Comparison of ENCODE assay signal across 10 cellular contexts in the genomic region with DNA sequence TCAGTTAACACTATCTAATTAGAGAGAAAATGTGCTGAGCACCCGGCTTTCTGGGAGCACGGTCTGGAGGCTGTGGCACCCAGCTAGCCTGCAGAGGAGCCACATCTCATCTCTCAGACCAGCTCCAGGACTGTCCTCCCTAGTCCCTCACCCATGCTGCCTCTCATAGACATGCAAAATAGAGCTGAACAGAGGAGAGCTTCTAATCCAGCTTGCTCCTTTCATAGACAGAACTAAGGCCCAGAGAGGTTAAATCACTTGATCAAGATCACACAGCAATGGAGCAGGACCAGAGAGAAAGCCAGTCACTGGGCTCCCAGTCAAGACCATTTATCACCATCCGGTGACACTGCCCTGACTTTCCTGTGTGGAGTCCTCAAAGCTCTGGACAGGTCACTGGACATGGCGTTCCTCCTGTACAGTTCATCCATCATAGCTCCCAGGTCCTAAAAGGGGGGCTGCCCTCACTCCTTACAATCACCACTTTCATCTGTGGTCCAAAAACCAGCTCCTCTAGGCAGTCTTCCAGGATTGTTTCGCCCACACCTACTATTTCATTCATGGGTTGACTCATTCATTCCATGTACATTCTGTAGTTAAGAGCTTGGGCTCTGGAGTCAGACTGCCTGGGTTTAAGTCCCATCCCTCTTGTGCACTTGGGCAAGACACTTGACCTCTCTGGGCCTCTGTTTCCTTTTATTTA. TPM values are rescaled to one million over a fixed set of nuclear protein-coding genes. Genes with fewer than 3 reads are reported as not detected.
DNase-seq lines count a peak whose midpoint lies in the region; ATAC-seq, FAIRE-seq and TF ChIP-seq lines count a peak whose summit lies in the region.
"Had no signal": no experiment of that assay in that cellular context is flagged by ENCODE, and none has a peak within 500 bp of the region (broad histone marks: within the 10 kb centered on the region; RNA-seq: fewer than 3 reads in every experiment).

No MANE protein-coding gene starts in this region.

- H3K4me3 ChIP-seq in BJ (ENCODE audit: low read depth, low read length) (no peak overlapping the region), Loucy (ENCODE audit: low read length, poor library complexity, severe bottlenecking) (peak overlapping the region; percentile 71), bronchial epithelial cell (ENCODE audit: low read depth, low read length) (no peak overlapping the region), mesenchymal stem cell (ENCODE audit: insufficient read depth in 1 of 2, low read depth in 1 of 2, low read length in 2 of 2) (peak overlapping the region in 1 of 2 experiments; percentile 52)
- H3K4me3 ChIP-seq: adrenal gland had no signal

- H3K4me1 ChIP-seq in Loucy (ENCODE audit: insufficient read depth, low read length, poor library complexity, severe bottlenecking) = peaks cover 6% of the 10 kb centered on the region
- peaks cover 22% of the 10 kb centered on the region for H3K4me1 ChIP-seq in mesenchymal stem cell (ENCODE audit: control insufficient read depth, insufficient read depth, low read depth, low read length)

- peak overlapping the region; percentile 90 for H3K4me2 ChIP-seq in Loucy (ENCODE audit: low read depth, low read length, poor library complexity, severe bottlenecking)
- H3K4me2 ChIP-seq in mesenchymal stem cell (ENCODE audit: low read length, poor library complexity, severe bottlenecking) = no peak overlapping the region

- no peak overlapping the region for H2AK5ac ChIP-seq in mesenchymal stem cell (ENCODE audit: low read length, severe bottlenecking)

- peak overlapping the region; percentile 27 for H2BK120ac ChIP-seq in mesenchymal stem cell (ENCODE audit: low read depth, low read length)

- 16% methylated on average over 5 of the region's 5 CpGs for WGBS in mesenchymal stem cell

- H3K9ac ChIP-seq in Loucy (ENCODE audit: low read depth, low read length, poor library complexity, severe bottlenecking) = peak overlapping the region; percentile 42
- H3K9ac ChIP-seq in mesenchymal stem cell (ENCODE audit: low read length) = peak overlapping the region; percentile 42

- H3K36me3 ChIP-seq in BJ (ENCODE audit: control insufficient read depth, insufficient read depth, low read length) = peaks cover 4% of the 10 kb centered on the region
- peaks cover 15% of the 10 kb centered on the region; the same call in 1 of the 2 replicates for H3K36me3 ChIP-seq in Loucy (ENCODE audit: insufficient read depth, low read length)
- peaks cover 3% of the 10 kb centered on the region for H3K36me3 ChIP-seq in bronchial epithelial cell (ENCODE audit: control insufficient read depth, insufficient read depth, low read length)
- peaks cover 21 to 26% of the 10 kb centered on the region in 2 experiments for H3K36me3 ChIP-seq in mesenchymal stem cell (ENCODE audit: control insufficient read depth in 1 of 2, insufficient read depth in 2 of 2, low read depth in 1 of 2, low read length in 2 of 2)

- peak overlapping the region in 1 of 2 experiments; percentile 18 for H2BK12ac ChIP-seq in mesenchymal stem cell (ENCODE audit: low read length in 2 of 2)

- H3K9me2 ChIP-seq in Loucy (replicated peaks; ENCODE audit: low read depth, low read length) = no peaks in the 10 kb centered on the region

- H3K79me2 ChIP-seq in Loucy (ENCODE audit: insufficient read depth, low read length) = no peaks in the 10 kb centered on the region

- no peaks in the 10 kb centered on the region for H3F3A ChIP-seq in Loucy (ENCODE audit: low read depth)

- H4K91ac ChIP-seq in mesenchymal stem cell (ENCODE audit: low read length) = peak overlapping the region; percentile 59

- POLR2A ChIA-PET in BJ (lab: Charles Lee) = interaction anchor here (0.5 to 0.6 kb wide), 2 partner anchors 12 to 113 kb away, joined by 3 to 4 read pairs; no protein-coding TSS in a partner anchor

- H3K27me3 ChIP-seq in BJ (ENCODE audit: control insufficient read depth, insufficient read depth, low read length) (0 out of 2 replicates have a peak, but pooled peaks cover 2% of the 10 kb centered on the region), Loucy (ENCODE audit: insufficient read depth, low read length, poor library complexity, severe bottlenecking) (no peaks in the 10 kb centered on the region), bronchial epithelial cell (ENCODE audit: control insufficient read depth, insufficient read depth, low read length) (no peaks in the 10 kb centered on the region), mesenchymal stem cell (ENCODE audit: control insufficient read depth in 1 of 2, insufficient read depth in 1 of 2, low read length in 2 of 2) (no peaks in the 10 kb centered on the region)
- H3K27me3 ChIP-seq: adrenal gland had no signal

- CTCF ChIA-PET in BJ (lab: Yijun Ruan, JAX) = interaction anchor here (0.6 to 8.7 kb wide), 40 partner anchors 8 to 302 kb away, joined by 3 to 111 read pairs (median 6); a partner anchor contains a TSS

- peak overlapping the region; percentile 57 for H4K8ac ChIP-seq in mesenchymal stem cell (ENCODE audit: low read length)

- H2BK5ac ChIP-seq in mesenchymal stem cell (ENCODE audit: low read depth, low read length, poor library complexity, severe bottlenecking) = no peak overlapping the region

- no peak overlapping the region for H3K23ac ChIP-seq in mesenchymal stem cell (ENCODE audit: low read length in 2 of 2)

- peaks cover 9% of the 10 kb centered on the region for H3K79me1 ChIP-seq in mesenchymal stem cell (replicated peaks; ENCODE audit: low read length, poor library complexity, severe bottlenecking)

- H4K20me1 ChIP-seq in Loucy (ENCODE audit: insufficient read depth, low read length, poor library complexity, severe bottlenecking) = no peaks in the 10 kb centered on the region

- ATAC-seq in GM18868 (IDR thresholded peaks at IDR 0.05; ENCODE audit: unreplicated experiment) (no peak), GM18909 (IDR thresholded peaks at IDR 0.05; ENCODE audit: poor library complexity, unreplicated experiment) (no peak), HG03565 (IDR thresholded peaks at IDR 0.05; ENCODE audit: unreplicated experiment) (no peak)

- H3K4ac ChIP-seq in mesenchymal stem cell (ENCODE audit: low read depth in 1 of 2, low read length in 2 of 2) = no peak overlapping the region

- H3K27ac ChIP-seq in mesenchymal stem cell (ENCODE audit: low read length, poor library complexity, severe bottlenecking) = no peak overlapping the region

- no peak overlapping the region for H3K14ac ChIP-seq in mesenchymal stem cell (ENCODE audit: low read length in 2 of 2)

- peak overlapping the region; percentile 35 to 46 for H3K18ac ChIP-seq in mesenchymal stem cell (ENCODE audit: low read depth in 1 of 2, low read length in 2 of 2)

- peak overlapping the region; percentile 99; the same call in 1 of the 2 replicates for H2AFZ ChIP-seq in Loucy (ENCODE audit: low read length)
- no peak overlapping the region for H2AFZ ChIP-seq in mesenchymal stem cell (ENCODE audit: low read depth, low read length)

- FAIRE-seq in bronchial epithelial cell (lab: Jason Lieb, UNC) = peak; percentile 64

- H3K9me3 ChIP-seq in Loucy (ENCODE audit: insufficient read depth, low read depth, low read length) (no peaks in the 10 kb centered on the region), mesenchymal stem cell (ENCODE audit: control insufficient read depth, low read length) (no peaks in the 10 kb centered on the region)
- H3K9me3 ChIP-seq: adrenal gland had no signal

- peak; percentile 85 for DNase-seq in BJ (ENCODE audit: low read depth)
- DNase-seq in bronchial epithelial cell (ENCODE audit: low read depth) = peak; percentile 92
- DNase-seq in mesenchymal stem cell = peak; percentile 90
- no peak for DNase-seq in retina
- DNase-seq: NK-92 treated with Interleukin-12 subunit alpha and Interleukin-12 subunit beta, amount 100 ng/mL, for 24 hours had no signal

- H2BK15ac ChIP-seq in mesenchymal stem cell (ENCODE audit: low read depth, poor library complexity, severe bottlenecking) = no peak overlapping the region

- no peak for TF ChIP-seq CTCF in BJ (IDR thresholded peaks at IDR 0.05; ENCODE audit: insufficient read depth, low read depth, low read length)
- no peak for TF ChIP-seq CTCF in Loucy (conservative IDR thresholded peaks at IDR 0.05; ENCODE audit: low read length)
- TF ChIP-seq CTCF in bronchial epithelial cell (IDR thresholded peaks at IDR 0.05; ENCODE audit: insufficient read depth, low read length, severe bottlenecking) = no peak

RNA-seq across cellular contexts. Expression of a gene that starts 8.8 kb away (rescaled TPM):
- 23.5 and 40.2 TPM in 2 replicates for polyA plus RNA-seq in BJ (2011; rRNA removed)
- 9.6 and 14.8 TPM in 2 replicates for polyA minus RNA-seq in BJ (2011; rRNA and poly(A)+ RNA removed)
- total RNA-seq in bronchial epithelial cell = 6.9 and 11.3 TPM in 2 replicates
- 71.3 TPM for polyA plus RNA-seq in mesenchymal stem cell (2013, experiment 1 of 2)
- polyA plus RNA-seq in mesenchymal stem cell (2013, experiment 2 of 2) = 76.6 TPM

RNA-seq across cellular contexts. Expression of a gene that starts 13.2 kb away (rescaled TPM):
- polyA plus RNA-seq in BJ (2011; rRNA removed) = 30.3 and 46.1 TPM in 2 replicates
- 19.8 and 26.5 TPM in 2 replicates for polyA minus RNA-seq in BJ (2011; rRNA and poly(A)+ RNA removed)
- total RNA-seq in bronchial epithelial cell = 22.1 and 25.7 TPM in 2 replicates
- polyA plus RNA-seq in mesenchymal stem cell (2013, experiment 1 of 2) = 17.9 TPM
- polyA plus RNA-seq in mesenchymal stem cell (2013, experiment 2 of 2) = 18.4 TPM

RNA-seq across cellular contexts. Expression of a gene that starts 57.6 kb away (rescaled TPM):
- 0.02 TPM in 1 of 2 replicates, not detected in the other for polyA plus RNA-seq in BJ (2011; rRNA removed)
- not detected in 2 replicates for polyA minus RNA-seq in BJ (2011; rRNA and poly(A)+ RNA removed)
- total RNA-seq in bronchial epithelial cell = not detected in 2 replicates
- polyA plus RNA-seq in mesenchymal stem cell (2013, experiment 1 of 2) = 0.12 TPM
- 0.08 TPM for polyA plus RNA-seq in mesenchymal stem cell (2013, experiment 2 of 2)
